ENCODE assay signal across 1 cellular context in the genomic region with DNA sequence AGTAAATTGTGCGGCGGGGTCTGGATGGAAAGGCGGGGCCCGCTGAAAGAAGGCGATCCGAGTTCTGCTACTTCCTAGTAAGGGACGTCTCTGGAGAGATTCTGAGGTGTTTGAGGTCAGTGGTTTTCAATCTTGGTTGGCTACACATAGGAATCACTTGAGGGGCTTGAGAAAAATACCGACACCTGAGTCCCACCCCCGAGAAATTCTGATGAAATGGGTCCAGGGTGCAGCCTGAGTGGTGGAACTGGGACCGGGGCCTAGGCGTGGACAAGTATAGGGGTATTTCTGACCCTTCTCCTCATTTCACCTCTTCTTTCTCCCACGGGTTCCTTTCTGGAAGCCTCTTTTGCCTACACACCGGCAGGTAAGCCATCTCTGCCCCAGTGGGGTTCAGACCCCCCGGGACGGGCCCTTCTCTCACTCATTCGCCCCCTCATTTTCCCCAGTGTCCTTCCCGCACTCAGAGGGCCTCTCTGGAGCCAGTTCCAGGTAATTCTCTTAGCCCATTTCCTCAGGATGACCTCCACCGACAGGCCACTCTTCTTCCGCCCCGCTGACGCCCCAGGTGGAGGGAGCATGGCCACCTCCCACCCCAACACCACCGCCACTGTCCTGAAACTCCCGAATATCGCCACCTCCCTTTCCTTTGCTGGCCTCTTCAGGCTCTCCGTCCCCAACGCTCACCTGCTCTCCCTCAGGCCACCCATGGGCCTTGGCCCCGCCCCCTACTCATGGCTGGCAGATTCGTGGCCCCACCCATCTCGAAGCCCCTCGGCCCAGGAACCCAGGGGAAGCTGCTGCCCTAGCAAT.
TF ChIP-seq lines count a peak whose summit lies in the region.

No MANE protein-coding gene starts in this region.

TF ChIP-seq in GM12878, 131 proteins besides CTCF, POLR2A, EP300 and RAD21:
- TF ChIP-seq PAX8 (IDR thresholded peaks at IDR 0.05) (no peak), SMC3 (IDR thresholded peaks at IDR 0.05; ENCODE audit: borderline replicate concordance, low read length) (no peak), RCOR1 (conservative IDR thresholded peaks at IDR 0.05; ENCODE audit: low read depth, low read length) (no peak), EZH2 (IDR thresholded peaks at IDR 0.05; ENCODE audit: borderline replicate concordance, control insufficient read depth, low read depth, low read length) (no peak), CEBPB (IDR thresholded peaks at IDR 0.05; ENCODE audit: borderline replicate concordance in 1 of 2, low read depth in 2 of 2, low read length in 2 of 2) (no peak), ASH2L (IDR thresholded peaks at IDR 0.05; ENCODE audit: borderline replicate concordance, low read depth) (no peak), STAT3 (IDR thresholded peaks at IDR 0.05; ENCODE audit: low read depth, low read length) (no peak), SUPT20H (IDR thresholded peaks at IDR 0.05; ENCODE audit: borderline replicate concordance, control insufficient read depth, low read depth, low read length) (no peak), KDM1A (IDR thresholded peaks at IDR 0.05; ENCODE audit: borderline replicate concordance) (no peak), WRNIP1 (IDR thresholded peaks at IDR 0.05; ENCODE audit: borderline replicate concordance, low read depth, low read length) (no peak), MEF2A (IDR thresholded peaks at IDR 0.05; ENCODE audit: insufficient read depth, low read depth, low read length) (no peak), SIN3A (IDR thresholded peaks at IDR 0.05; ENCODE audit: low read depth, low read length) (no peak), MEF2B (IDR thresholded peaks at IDR 0.05; ENCODE audit: partially characterized antibody, poor library complexity, severe bottlenecking) (no peak), RELA (IDR thresholded peaks at IDR 0.05; ENCODE audit: borderline replicate concordance, partially characterized antibody) (no peak)
- TF ChIP-seq, protein P1, sequence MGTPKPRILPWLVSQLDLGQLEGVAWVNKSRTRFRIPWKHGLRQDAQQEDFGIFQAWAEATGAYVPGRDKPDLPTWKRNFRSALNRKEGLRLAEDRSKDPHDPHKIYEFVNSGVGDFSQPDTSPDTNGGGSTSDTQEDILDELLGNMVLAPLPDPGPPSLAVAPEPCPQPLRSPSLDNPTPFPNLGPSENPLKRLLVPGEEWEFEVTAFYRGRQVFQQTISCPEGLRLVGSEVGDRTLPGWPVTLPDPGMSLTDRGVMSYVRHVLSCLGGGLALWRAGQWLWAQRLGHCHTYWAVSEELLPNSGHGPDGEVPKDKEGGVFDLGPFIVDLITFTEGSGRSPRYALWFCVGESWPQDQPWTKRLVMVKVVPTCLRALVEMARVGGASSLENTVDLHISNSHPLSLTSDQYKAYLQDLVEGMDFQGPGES (IDR thresholded peaks at IDR 0.05), result no peak
- TF ChIP-seq, protein P2, sequence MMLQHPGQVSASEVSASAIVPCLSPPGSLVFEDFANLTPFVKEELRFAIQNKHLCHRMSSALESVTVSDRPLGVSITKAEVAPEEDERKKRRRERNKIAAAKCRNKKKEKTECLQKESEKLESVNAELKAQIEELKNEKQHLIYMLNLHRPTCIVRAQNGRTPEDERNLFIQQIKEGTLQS (IDR thresholded peaks at IDR 0.05; ENCODE audit: borderline replicate concordance, extremely low read depth, low read depth, low read length), result no peak
- TF ChIP-seq, protein P3, sequence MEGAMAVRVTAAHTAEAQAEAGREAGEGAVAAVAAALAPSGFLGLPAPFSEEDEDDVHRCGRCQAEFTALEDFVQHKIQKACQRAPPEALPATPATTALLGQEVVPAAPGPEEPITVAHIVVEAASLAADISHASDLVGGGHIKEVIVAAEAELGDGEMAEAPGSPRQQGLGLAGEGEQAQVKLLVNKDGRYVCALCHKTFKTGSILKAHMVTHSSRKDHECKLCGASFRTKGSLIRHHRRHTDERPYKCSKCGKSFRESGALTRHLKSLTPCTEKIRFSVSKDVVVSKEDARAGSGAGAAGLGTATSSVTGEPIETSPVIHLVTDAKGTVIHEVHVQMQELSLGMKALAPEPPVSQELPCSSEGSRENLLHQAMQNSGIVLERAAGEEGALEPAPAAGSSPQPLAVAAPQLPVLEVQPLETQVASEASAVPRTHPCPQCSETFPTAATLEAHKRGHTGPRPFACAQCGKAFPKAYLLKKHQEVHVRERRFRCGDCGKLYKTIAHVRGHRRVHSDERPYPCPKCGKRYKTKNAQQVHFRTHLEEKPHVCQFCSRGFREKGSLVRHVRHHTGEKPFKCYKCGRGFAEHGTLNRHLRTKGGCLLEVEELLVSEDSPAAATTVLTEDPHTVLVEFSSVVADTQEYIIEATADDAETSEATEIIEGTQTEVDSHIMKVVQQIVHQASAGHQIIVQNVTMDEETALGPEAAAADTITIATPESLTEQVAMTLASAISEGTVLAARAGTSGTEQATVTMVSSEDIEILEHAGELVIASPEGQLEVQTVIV (IDR thresholded peaks at IDR 0.05; ENCODE audit: borderline replicate concordance, partially characterized antibody), result no peak
TF ChIP-seq in GM12878: peak in this region for 0.
